ENCODE assay signal across 13 cellular contexts in genomic region chr10:44982114-44982460, GRCh38. TPM values are rescaled to one million over a fixed set of nuclear protein-coding genes. Genes with fewer than 3 reads are reported as not detected.
A peak's percentile ranks its signal among the peaks of the same experiment; 100 is the strongest.
DNase-seq lines count a peak whose midpoint lies in the region; ATAC-seq, FAIRE-seq and TF ChIP-seq lines count a peak whose summit lies in the region.
"Had no signal": no experiment of that assay in that cellular context is flagged by ENCODE, and none has a peak within 500 bp of the region (broad histone marks: within the 10 kb centered on the region; RNA-seq: fewer than 3 reads in every experiment).

No MANE protein-coding gene starts in this region.

- H3K56ac ChIP-seq in H1 (replicated peaks; ENCODE audit: insufficient read length, low read depth, low read length): no peak overlapping the region

- H3K4me3 ChIP-seq in H1 (ENCODE audit: extremely low read depth in 1 of 4, insufficient read depth in 2 of 4, low read depth in 3 of 4, low read length in 4 of 4) (no peak overlapping the region), mesenchymal stem cell (ENCODE audit: insufficient read depth in 1 of 2, low read depth in 1 of 2, low read length in 2 of 2) (peak overlapping the region in 1 of 2 experiments; percentile 15), tibial artery (peak overlapping the region in 1 of 2 donors; percentile 22)

- H2BK20ac ChIP-seq in H1 (ENCODE audit: low read length): 0 out of 2 replicates have a peak overlapping the region, but pooled peaks have one; percentile 80

- no peak for TF ChIP-seq POLR2A in H1 (IDR thresholded peaks at IDR 0.05; ENCODE audit: control extremely low read depth in 1 of 2, low read depth in 2 of 2, low read length in 2 of 2)

- POLR2A ChIA-PET in H1 (lab: Charles Lee; ENCODE audit: partially characterized antibody): interaction anchor here (1.0 to 1.1 kb wide), 2 partner anchors 9 to 49 kb away, joined by 3 to 4 read pairs; no protein-coding TSS in a partner anchor

- H3K14ac ChIP-seq in H1 (ENCODE audit: insufficient read length): no peak overlapping the region
- peak overlapping the region in 1 of 2 experiments; percentile 90 for H3K14ac ChIP-seq in mesenchymal stem cell (ENCODE audit: low read length in 2 of 2)

- no peak for FAIRE-seq in H1 (lab: Jason Lieb, UNC)
- FAIRE-seq: G401.6 had no signal

- H4K8ac ChIP-seq in H1 (ENCODE audit: extremely low read depth, insufficient read depth, low read length): no peak overlapping the region
- H4K8ac ChIP-seq in mesenchymal stem cell (ENCODE audit: low read length): peak overlapping the region; percentile 78

- DNase-seq in LHCN-M2 (ENCODE audit: low read depth) (peak; percentile 86), H1 (ENCODE audit: low read depth in 1 of 2, low spot score in 2 of 2) (no peak), mesenchymal stem cell (no peak), tibial artery (peak; percentile 80 to 94), DMS153 treated with DMSO at 0.1 percent for 48 hours (lab: John Stamatoyannopoulos, UW; ENCODE audit: unreplicated experiment) (no peak), NCI-H2081 treated with DMSO at 0.1 percent for 48 hours (lab: John Stamatoyannopoulos, UW) (no peak)
- no peak for DNase-seq in activated CD4-positive, alpha-beta T cell treated with anti-CD3 and anti-CD28 coated beads for 48 hours
- DNase-seq: activated CD4-positive, alpha-beta T cell treated with anti-CD3 and anti-CD28 coated beads for 1 hour; MM.1S had no signal

- H2BK120ac ChIP-seq in H1 (replicated peaks; ENCODE audit: low read depth, low read length) (no peak overlapping the region), mesenchymal stem cell (ENCODE audit: low read depth, low read length) (peak overlapping the region; percentile 69)

- 96% methylated on average over 8 of the region's 9 CpGs; no CpG with 5 or more reads in 1 of the 2 experiments for WGBS in H1 (ENCODE audit: extremely low coverage in 1 of 2, insufficient coverage in 1 of 2, insufficient read length in 1 of 2, insufficient replicate concordance in 2 of 2, low coverage in 1 of 2, low lambda C conversion rate in 2 of 2, missing lambda C conversion rate in 1 of 2), 2 experiments
- 80% methylated on average over 9 of the region's 9 CpGs for WGBS in mesenchymal stem cell

- intact Hi-C loops in tibial artery (cut with DNase I; ENCODE audit: low total_unique reads): loop anchor here (2.0 to 5.0 kb wide), 2 partner anchors 15 to 1010 kb away; no protein-coding TSS in a partner anchor

- H3K18ac ChIP-seq in H1 (ENCODE audit: extremely low read depth, low read length) (no peak overlapping the region), mesenchymal stem cell (ENCODE audit: low read depth in 1 of 2, low read length in 2 of 2) (peak overlapping the region; percentile 91 to 96)

- H2BK15ac ChIP-seq in H1 (ENCODE audit: low read length): 0 out of 2 replicates have a peak overlapping the region, but pooled peaks have one; percentile 92
- H2BK15ac ChIP-seq in mesenchymal stem cell (ENCODE audit: low read depth, poor library complexity, severe bottlenecking): peak overlapping the region; percentile 82

- no peak overlapping the region for H3K4ac ChIP-seq in H1 (replicated peaks; ENCODE audit: insufficient read length, low read depth, low read length)
- peak overlapping the region; percentile 93 to 97 for H3K4ac ChIP-seq in mesenchymal stem cell (ENCODE audit: low read depth in 1 of 2, low read length in 2 of 2)

- H2BK12ac ChIP-seq in H1 (ENCODE audit: low read depth, low read length): no peak overlapping the region
- H2BK12ac ChIP-seq in mesenchymal stem cell (ENCODE audit: low read length in 2 of 2): peak overlapping the region; percentile 64 to 98

- H4K20me1 ChIP-seq in H1 (replicated peaks in 1 of 2; ENCODE audit: control insufficient read depth in 1 of 2, insufficient read depth in 2 of 2, low read length in 2 of 2): no peaks in the 10 kb centered on the region

- no peak for TF ChIP-seq RAD21 in H1 (IDR thresholded peaks at IDR 0.05 in 1 of 2, conservative IDR thresholded peaks at IDR 0.05 in 1 of 2; ENCODE audit: low read depth in 2 of 2, low read length in 2 of 2)

- H2AFZ ChIP-seq in H1 (ENCODE audit: low read length) (no peak overlapping the region), mesenchymal stem cell (ENCODE audit: low read depth, low read length) (no peak overlapping the region)

- H3K79me1 ChIP-seq in H1 (ENCODE audit: low read depth, low read length): no peaks in the 10 kb centered on the region
- H3K79me1 ChIP-seq in mesenchymal stem cell (replicated peaks; ENCODE audit: low read length, poor library complexity, severe bottlenecking): peaks cover 7% of the 10 kb centered on the region

- H4K91ac ChIP-seq in H1 (replicated peaks; ENCODE audit: insufficient read length, low read length) (peak overlapping the region; percentile 51), mesenchymal stem cell (ENCODE audit: low read length) (peak overlapping the region; percentile 98)

- no peak overlapping the region for H4K5ac ChIP-seq in H1 (ENCODE audit: insufficient read length, low read depth, low read length)

- H3K9me3 ChIP-seq in H1 (ENCODE audit: insufficient read depth in 2 of 2, low read depth in 1 of 2, low read length in 1 of 2) (no peaks in the 10 kb centered on the region), mesenchymal stem cell (ENCODE audit: control insufficient read depth, low read length) (no peaks in the 10 kb centered on the region), tibial artery (no peaks in the 10 kb centered on the region)
- H3K9me3 ChIP-seq: neutrophil had no signal

- ATAC-seq in HG02763 (IDR thresholded peaks at IDR 0.05; ENCODE audit: unreplicated experiment): no peak
- ATAC-seq: activated naive CD4-positive, alpha-beta T cell treated with anti-CD3 and anti-CD28 coated beads, Interleukin-2, amount 50 U/mL, for 72 hours had no signal

- TF ChIP-seq EP300 in H1 (IDR thresholded peaks at IDR 0.05; ENCODE audit: borderline replicate concordance in 1 of 2, low read depth in 2 of 2, low read length in 2 of 2): no peak

- H2AK5ac ChIP-seq in H1 (ENCODE audit: low read depth, low read length): no peak overlapping the region
- H2AK5ac ChIP-seq in mesenchymal stem cell (ENCODE audit: low read length, severe bottlenecking): peak overlapping the region; percentile 75

- H3K23me2 ChIP-seq in H1 (ENCODE audit: low read depth, low read length): no peaks in the 10 kb centered on the region

- TF ChIP-seq CTCF in H1 (IDR thresholded peaks at IDR 0.05; ENCODE audit: control extremely low read depth in 1 of 3, insufficient read depth in 1 of 3, low read depth in 1 of 3, low read length in 3 of 3) (no peak), tibial artery (IDR thresholded peaks at IDR 0.05) (no peak)

- H3K36me3 ChIP-seq in H1 (ENCODE audit: control insufficient read depth in 2 of 4, insufficient read depth in 4 of 4, low read length in 3 of 4): peaks cover 0 to 4% (median 0%) of the 10 kb centered on the region in 4 experiments; a peak in 1 of 8 replicates
- peaks cover 15 to 40% of the 10 kb centered on the region in 2 experiments for H3K36me3 ChIP-seq in mesenchymal stem cell (ENCODE audit: control insufficient read depth in 1 of 2, insufficient read depth in 2 of 2, low read depth in 1 of 2, low read length in 2 of 2)
- peaks cover 7 to 26% (median 19%) of the 10 kb centered on the region in 3 donors for H3K36me3 ChIP-seq in tibial artery

- no peak overlapping the region for H3K9ac ChIP-seq in H1 (replicated peaks in 1 of 4; ENCODE audit: extremely low read depth in 1 of 4, low read depth in 3 of 4, low read length in 3 of 4)
- H3K9ac ChIP-seq in mesenchymal stem cell (ENCODE audit: low read length): peak overlapping the region; percentile 73

- H3K27me3 ChIP-seq in H1 (replicated peaks in 1 of 4; ENCODE audit: control insufficient read depth in 3 of 4, extremely low read depth in 1 of 4, insufficient read depth in 3 of 4, low read length in 3 of 4): no peaks in the 10 kb centered on the region
- H3K27me3 ChIP-seq in mesenchymal stem cell (ENCODE audit: control insufficient read depth in 1 of 2, insufficient read depth in 1 of 2, low read length in 2 of 2): no peaks in the 10 kb centered on the region
- no peaks in the 10 kb centered on the region for H3K27me3 ChIP-seq in tibial artery
- H3K27me3 ChIP-seq: neutrophil had no signal

- H3K4me1 ChIP-seq in H1 (replicated peaks in 1 of 4; ENCODE audit: control insufficient read depth in 3 of 4, insufficient read depth in 4 of 4, low read length in 3 of 4): peaks cover 18 to 32% (median 23%) of the 10 kb centered on the region in 4 experiments
- peaks cover 56% of the 10 kb centered on the region for H3K4me1 ChIP-seq in mesenchymal stem cell (ENCODE audit: control insufficient read depth, insufficient read depth, low read depth, low read length)
- H3K4me1 ChIP-seq in tibial artery: peaks cover 11 to 87% (median 80%) of the 10 kb centered on the region in 4 donors

- CTCF ChIA-PET in H1 (lab: Charles Lee; ENCODE audit: partially characterized antibody): interaction anchor here (1.6 to 12.1 kb wide), 3 partner anchors 8 to 74 kb away, joined by 3 to 117 read pairs (median 43); no protein-coding TSS in a partner anchor

- H3K23ac ChIP-seq in H1 (ENCODE audit: insufficient read length): no peak overlapping the region
- H3K23ac ChIP-seq in mesenchymal stem cell (ENCODE audit: low read length in 2 of 2): peak overlapping the region in 1 of 2 experiments; percentile 54

- H2BK5ac ChIP-seq in H1 (ENCODE audit: low read depth, low read length): 0 out of 2 replicates have a peak overlapping the region, but pooled peaks have one; percentile 24
- no peak overlapping the region for H2BK5ac ChIP-seq in mesenchymal stem cell (ENCODE audit: low read depth, low read length, poor library complexity, severe bottlenecking)

- no peaks in the 10 kb centered on the region for H3K79me2 ChIP-seq in H1 (ENCODE audit: control insufficient read depth in 1 of 2, insufficient read depth in 2 of 2, low read length in 2 of 2)

- H3K4me2 ChIP-seq in H1 (ENCODE audit: insufficient read depth in 1 of 2, low read depth in 2 of 2, low read length in 2 of 2) (no peak overlapping the region), mesenchymal stem cell (ENCODE audit: low read length, poor library complexity, severe bottlenecking) (no peak overlapping the region)

- no peak overlapping the region for H3K27ac ChIP-seq in H1 (ENCODE audit: low read depth, low read length)
- H3K27ac ChIP-seq in mesenchymal stem cell (ENCODE audit: low read length, poor library complexity, severe bottlenecking): peak overlapping the region; percentile 95
- peak overlapping the region; percentile 90 to 96 for H3K27ac ChIP-seq in tibial artery
- H3K27ac ChIP-seq: neutrophil had no signal

RNA-seq across cellular contexts. Expression of gene DEPP1, which starts 3.5 kb away (rescaled TPM):
- total RNA-seq in LHCN-M2 (2014; rRNA removed): 4.6 and 10.0 TPM in 2 replicates
- polyA plus RNA-seq in LHCN-M2 (2012): 11.8 TPM
- total RNA-seq in H1 (2021; fragmentation: NEBNext Ultra II Directional; extraction: Animal tissue kit (Norgen Biotek cat#: 25700)): 0.67 and 0.80 TPM in 2 replicates
- polyA plus RNA-seq in H1 (2011; rRNA removed): 4.5 and 5.3 TPM in 2 replicates
- polyA plus RNA-seq in H1 (2011; cell fraction: cytosol; rRNA removed): 3.6 TPM
- 6.4 TPM for polyA plus RNA-seq in H1 (2011; cell fraction: nucleus; rRNA removed)
- 1.5 to 2.8 TPM (median 2.0 TPM) in 4 replicates for polyA plus RNA-seq in H1 (2012, experiment 1 of 2)
- polyA plus RNA-seq in H1 (2012, experiment 2 of 2): 1.9 TPM
- 0.14 TPM for polyA plus RNA-seq in H1 (2013, experiment 1 of 2)
- polyA plus RNA-seq in H1 (2013, experiment 2 of 2): 0.07 TPM
- 6.2 and 6.3 TPM in 2 replicates for polyA minus RNA-seq in H1 (2011; rRNA and poly(A)+ RNA removed)
- 2.8 TPM for polyA minus RNA-seq in H1 (2011; cell fraction: cytosol; rRNA and poly(A)+ RNA removed)
- polyA minus RNA-seq in H1 (2011; cell fraction: nucleus; rRNA and poly(A)+ RNA removed): 6.5 TPM
- polyA plus RNA-seq in mesenchymal stem cell (2013, experiment 1 of 2): 10.5 TPM
- 10.5 TPM for polyA plus RNA-seq in mesenchymal stem cell (2013, experiment 2 of 2)

RNA-seq across cellular contexts. Expression of gene ZNF22, which starts 18.6 kb away (rescaled TPM):
- 21.8 and 23.5 TPM in 2 replicates for total RNA-seq in LHCN-M2 (2014; rRNA removed)
- polyA plus RNA-seq in LHCN-M2 (2012): 9.4 TPM
- total RNA-seq in H1 (2021; fragmentation: NEBNext Ultra II Directional; extraction: Animal tissue kit (Norgen Biotek cat#: 25700)): 42.5 and 45.2 TPM in 2 replicates
- polyA plus RNA-seq in H1 (2011; rRNA removed): 9.6 and 18.2 TPM in 2 replicates
- polyA plus RNA-seq in H1 (2011; cell fraction: cytosol; rRNA removed): 20.3 TPM
- polyA plus RNA-seq in H1 (2011; cell fraction: nucleus; rRNA removed): 7.0 TPM
- polyA plus RNA-seq in H1 (2012, experiment 1 of 2): 18.8 to 33.6 TPM (median 19.8 TPM) in 4 replicates
- 2.6 TPM for polyA plus RNA-seq in H1 (2012, experiment 2 of 2)
- polyA plus RNA-seq in H1 (2013, experiment 1 of 2): 40.3 TPM
- 40.4 TPM for polyA plus RNA-seq in H1 (2013, experiment 2 of 2)
- polyA minus RNA-seq in H1 (2011; rRNA and poly(A)+ RNA removed): 10.3 and 11.8 TPM in 2 replicates
- 7.1 TPM for polyA minus RNA-seq in H1 (2011; cell fraction: cytosol; rRNA and poly(A)+ RNA removed)
- 10.3 TPM for polyA minus RNA-seq in H1 (2011; cell fraction: nucleus; rRNA and poly(A)+ RNA removed)
- 13.5 TPM for polyA plus RNA-seq in mesenchymal stem cell (2013, experiment 1 of 2)
- 14.1 TPM for polyA plus RNA-seq in mesenchymal stem cell (2013, experiment 2 of 2)

RNA-seq across cellular contexts. Expression of gene RASSF4, which starts 22.5 kb away (rescaled TPM):
- total RNA-seq in LHCN-M2 (2014; rRNA removed): 16.9 and 29.5 TPM in 2 replicates
- 14.2 TPM for polyA plus RNA-seq in LHCN-M2 (2012)
- total RNA-seq in H1 (2021; fragmentation: NEBNext Ultra II Directional; extraction: Animal tissue kit (Norgen Biotek cat#: 25700)): 12.3 and 14.5 TPM in 2 replicates
- 14.3 and 16.1 TPM in 2 replicates for polyA plus RNA-seq in H1 (2011; rRNA removed)
- 17.1 TPM for polyA plus RNA-seq in H1 (2011; cell fraction: cytosol; rRNA removed)
- polyA plus RNA-seq in H1 (2011; cell fraction: nucleus; rRNA removed): 36.6 TPM
- 7.0 to 11.7 TPM (median 8.8 TPM) in 4 replicates for polyA plus RNA-seq in H1 (2012, experiment 1 of 2)
- polyA plus RNA-seq in H1 (2012, experiment 2 of 2): 5.5 TPM
- 7.2 TPM for polyA plus RNA-seq in H1 (2013, experiment 1 of 2)
- polyA plus RNA-seq in H1 (2013, experiment 2 of 2): 6.4 TPM
- 12.2 and 16.5 TPM in 2 replicates for polyA minus RNA-seq in H1 (2011; rRNA and poly(A)+ RNA removed)
- polyA minus RNA-seq in H1 (2011; cell fraction: cytosol; rRNA and poly(A)+ RNA removed): 6.1 TPM
- 29.0 TPM for polyA minus RNA-seq in H1 (2011; cell fraction: nucleus; rRNA and poly(A)+ RNA removed)
- polyA plus RNA-seq in mesenchymal stem cell (2013, experiment 1 of 2): 30.8 TPM
- polyA plus RNA-seq in mesenchymal stem cell (2013, experiment 2 of 2): 30.3 TPM

Comparison
In these comparisons a context has a peak if more than half of its experiments do, and no peak if none do; other contexts are left out.
1. DNase-seq: peak in LHCN-M2 (single experiment) and tibial artery (2 of 2); none in H1 (0 of 2), mesenchymal stem cell (single experiment), DMS153 treated with DMSO at 0.1 percent for 48 hours (single experiment), activated CD4-positive, alpha-beta T cell treated with anti-CD3 and anti-CD28 coated beads for 48 hours (single experiment) and NCI-H2081 treated with DMSO at 0.1 percent for 48 hours (single experiment).